Comparison of ENCODE assay signal across 9 cellular contexts in genomic region chr6:36683145-36683655, GRCh38. TPM values are rescaled to one million over a fixed set of nuclear protein-coding genes. Genes with fewer than 3 reads are reported as not detected.
DNase-seq lines count a peak whose midpoint lies in the region; ATAC-seq and TF ChIP-seq lines count a peak whose summit lies in the region.
"Had no signal": no experiment of that assay in that cellular context is flagged by ENCODE, and none has a peak within 500 bp of the region (broad histone marks: within the 10 kb centered on the region; RNA-seq: fewer than 3 reads in every experiment).

No MANE protein-coding gene starts in this region.

- DNase-seq in activated naive CD4-positive, alpha-beta T cell treated with anti-CD3 and anti-CD28 coated beads for 36 hours = no peak
- no peak for DNase-seq in activated naive CD4-positive, alpha-beta T cell (lab: John Stamatoyannopoulos, UW)
- DNase-seq in activated CD8-positive, alpha-beta T cell treated with anti-CD3 and anti-CD28 coated beads, Interleukin-2, amount 10 ng/mL, durations not matched to agents 7 days and 5 days = no peak
- DNase-seq in hepatocyte (ENCODE audit: low spot score) (no peak), upper lobe of right lung (peak; percentile 12)
- DNase-seq: foreskin melanocyte had no signal

- peaks cover 56% of the 10 kb centered on the region for H3K79me2 ChIP-seq in hepatocyte

- no peaks in the 10 kb centered on the region for H3K9me2 ChIP-seq in hepatocyte (replicated peaks; ENCODE audit: insufficient read depth)

- H3K4me1 ChIP-seq in hepatocyte (ENCODE audit: insufficient read depth) = peaks cover 11% of the 10 kb centered on the region
- H3K4me1 ChIP-seq in upper lobe of right lung = peaks cover 46% of the 10 kb centered on the region

- peaks cover 31% of the 10 kb centered on the region for H3K4me1 Mint-ChIP-seq in activated naive CD4-positive, alpha-beta T cell treated with anti-CD3 and anti-CD28 coated beads for 36 hours (ENCODE audit: low read depth)
- peaks cover 40% of the 10 kb centered on the region for H3K4me1 Mint-ChIP-seq in activated CD8-positive, alpha-beta T cell treated with anti-CD3 and anti-CD28 coated beads, Interleukin-2, amount 10 ng/mL, durations not matched to agents 7 days and 5 days (ENCODE audit: low read depth)

- peak overlapping the region; percentile 84 for H3K27ac Mint-ChIP-seq in activated naive CD4-positive, alpha-beta T cell treated with anti-CD3 and anti-CD28 coated beads for 36 hours
- peak overlapping the region; percentile 74 for H3K27ac Mint-ChIP-seq in activated CD8-positive, alpha-beta T cell treated with anti-CD3 and anti-CD28 coated beads, Interleukin-2, amount 10 ng/mL, durations not matched to agents 7 days and 5 days

- no peak overlapping the region for H2AFZ ChIP-seq in hepatocyte

- no peaks in the 10 kb centered on the region for H3K27me3 ChIP-seq in hepatocyte
- H3K27me3 ChIP-seq in upper lobe of right lung = no peaks in the 10 kb centered on the region

- H4K20me1 ChIP-seq in hepatocyte (ENCODE audit: insufficient read depth, poor library complexity, severe bottlenecking) = peaks cover 64% of the 10 kb centered on the region

- intact Hi-C loops in activated naive CD4-positive, alpha-beta T cell treated with anti-CD3 and anti-CD28 coated beads for 36 hours (cut with micrococcal nuclease) = loop anchor here (1.0 to 5.0 kb wide), 4 partner anchors 12 to 561 kb away; partner anchors contain the start of genes PIM1 and STK38
- intact Hi-C loops in upper lobe of right lung (cut with DNase I) = loop anchor here (5.0 kb wide), 1 partner anchor 56 kb away; no protein-coding TSS in a partner anchor

- peaks cover 4% of the 10 kb centered on the region for H3K27me3 Mint-ChIP-seq in activated naive CD4-positive, alpha-beta T cell treated with anti-CD3 and anti-CD28 coated beads for 36 hours (ENCODE audit: low read depth)
- H3K27me3 Mint-ChIP-seq in activated CD8-positive, alpha-beta T cell treated with anti-CD3 and anti-CD28 coated beads, Interleukin-2, amount 10 ng/mL, durations not matched to agents 7 days and 5 days (ENCODE audit: low read depth) = no peaks in the 10 kb centered on the region

- peak overlapping the region; percentile 29 for H3K27ac ChIP-seq in hepatocyte
- no peak overlapping the region for H3K27ac ChIP-seq in upper lobe of right lung

- H3K4me2 ChIP-seq in hepatocyte = peak overlapping the region; percentile 80

- H3K4me3 ChIP-seq in hepatocyte (no peak overlapping the region), upper lobe of right lung (no peak overlapping the region)

- no peak for ATAC-seq in activated CD8-positive, alpha-beta T cell treated with anti-CD3 and anti-CD28 coated beads, Interleukin-2, amount 10 ng/mL, durations not matched to agents 7 days and 5 days
- no peak for ATAC-seq in upper lobe of right lung
- no peak for ATAC-seq in HG02798 (IDR thresholded peaks at IDR 0.05; ENCODE audit: poor library complexity, unreplicated experiment)
- no peak for ATAC-seq in GM21515 (IDR thresholded peaks at IDR 0.05; ENCODE audit: unreplicated experiment)
- no peak for ATAC-seq in HG03135 (IDR thresholded peaks at IDR 0.05; ENCODE audit: unreplicated experiment)

- H3K4me3 Mint-ChIP-seq in activated naive CD4-positive, alpha-beta T cell treated with anti-CD3 and anti-CD28 coated beads for 36 hours = peak overlapping the region; percentile 9
- no peak overlapping the region for H3K4me3 Mint-ChIP-seq in activated CD8-positive, alpha-beta T cell treated with anti-CD3 and anti-CD28 coated beads, Interleukin-2, amount 10 ng/mL, durations not matched to agents 7 days and 5 days

- H3K36me3 ChIP-seq in hepatocyte (replicated peaks; ENCODE audit: insufficient read depth, low read depth) (peaks cover 10% of the 10 kb centered on the region), upper lobe of right lung (peaks cover 57% of the 10 kb centered on the region)

- POLR2A ChIA-PET in activated CD8-positive, alpha-beta T cell treated with anti-CD3 and anti-CD28 coated beads, Interleukin-2, amount 10 ng/mL, durations not matched to agents 7 days and 5 days (lab: Charles Lee) = interaction anchor here (0.6 to 1.7 kb wide), 3 partner anchors 8 to 75 kb away, joined by 3 to 4 read pairs (median 4); no protein-coding TSS in a partner anchor

- TF ChIP-seq CTCF in hepatocyte (IDR thresholded peaks at IDR 0.05; ENCODE audit: poor library complexity) = no peak
- no peak for TF ChIP-seq CTCF in upper lobe of right lung (IDR thresholded peaks at IDR 0.05)

- CTCF ChIA-PET in activated naive CD4-positive, alpha-beta T cell treated with anti-CD3 and anti-CD28 coated beads for 36 hours (lab: Charles Lee) = interaction anchor here (0.8 to 6.1 kb wide), 7 partner anchors 52 to 99 kb away, joined by 3 to 33 read pairs (median 8); no protein-coding TSS in a partner anchor
- CTCF ChIA-PET in activated CD8-positive, alpha-beta T cell treated with anti-CD3 and anti-CD28 coated beads, Interleukin-2, amount 10 ng/mL, durations not matched to agents 7 days and 5 days (lab: Charles Lee) = interaction anchor here (1.2 to 4.1 kb wide), 6 partner anchors 55 to 83 kb away, joined by 3 to 20 read pairs (median 6); no protein-coding TSS in a partner anchor

- no peaks in the 10 kb centered on the region for H3K9me3 Mint-ChIP-seq in activated naive CD4-positive, alpha-beta T cell treated with anti-CD3 and anti-CD28 coated beads for 36 hours
- no peaks in the 10 kb centered on the region for H3K9me3 Mint-ChIP-seq in activated CD8-positive, alpha-beta T cell treated with anti-CD3 and anti-CD28 coated beads, Interleukin-2, amount 10 ng/mL, durations not matched to agents 7 days and 5 days (ENCODE audit: insufficient read depth)

- H3K36me3 Mint-ChIP-seq in activated naive CD4-positive, alpha-beta T cell treated with anti-CD3 and anti-CD28 coated beads for 36 hours (ENCODE audit: low read depth) = peaks cover 50% of the 10 kb centered on the region
- H3K36me3 Mint-ChIP-seq in activated CD8-positive, alpha-beta T cell treated with anti-CD3 and anti-CD28 coated beads, Interleukin-2, amount 10 ng/mL, durations not matched to agents 7 days and 5 days (ENCODE audit: low read depth) = peaks cover 61% of the 10 kb centered on the region

- no peaks in the 10 kb centered on the region for H3K9me3 ChIP-seq in hepatocyte (ENCODE audit: low read depth)
- H3K9me3 ChIP-seq in upper lobe of right lung = no peaks in the 10 kb centered on the region

- 89% methylated on average over 6 of the region's 6 CpGs for WGBS in hepatocyte (ENCODE audit: low lambda C conversion rate, missing lambda C conversion rate)

RNA-seq across cellular contexts. Expression of gene CDKN1A, which starts 4.7 kb away (rescaled TPM):
- 10 to 100 TPM; 90.1 to 92.3 TPM for total RNA-seq in activated naive CD4-positive, alpha-beta T cell treated with anti-CD3 and anti-CD28 coated beads for 36 hours
- total RNA-seq in activated CD8-positive, alpha-beta T cell treated with anti-CD3 and anti-CD28 coated beads, Interleukin-2, amount 10 ng/mL, durations not matched to agents 7 days and 5 days = 10 to 100 TPM; 43.4 to 44.2 TPM
- 246 TPM in 2 replicates for total RNA-seq in hepatocyte
- polyA plus RNA-seq in hepatocyte = 318 and 344 TPM in 2 replicates
- 151 TPM for total RNA-seq in upper lobe of right lung

RNA-seq across cellular contexts. Expression of gene RAB44, which starts 14.4 kb away (rescaled TPM):
- under 1 TPM in 1 of 2 experiments, not detected in 1; 0.05 TPM for total RNA-seq in activated naive CD4-positive, alpha-beta T cell treated with anti-CD3 and anti-CD28 coated beads for 36 hours
- not detected for total RNA-seq in activated CD8-positive, alpha-beta T cell treated with anti-CD3 and anti-CD28 coated beads, Interleukin-2, amount 10 ng/mL, durations not matched to agents 7 days and 5 days
- total RNA-seq in hepatocyte (not detected in 2 replicates), upper lobe of right lung (0.96 TPM)
- not detected in 2 replicates for polyA plus RNA-seq in hepatocyte
